9 cellular contexts compared by ENCODE assay signal in genomic region chr20:52047811-52048302, GRCh38.
A peak's percentile ranks its signal among the peaks of the same experiment; 100 is the strongest.
DNase-seq lines count a peak whose midpoint lies in the region; ATAC-seq, FAIRE-seq and TF ChIP-seq lines count a peak whose summit lies in the region.
"Had no signal": no experiment of that assay in that cellular context is flagged by ENCODE, and none has a peak within 500 bp of the region (broad histone marks: within the 10 kb centered on the region; RNA-seq: fewer than 3 reads in every experiment).

No MANE protein-coding gene starts in this region.

- POLR2A ChIA-PET in endothelial cell of umbilical vein (lab: Charles Lee) = no interaction called here

- H3K4me3 ChIP-seq in endothelial cell of umbilical vein (replicated peaks in 1 of 3; ENCODE audit: insufficient read depth in 1 of 3, low read depth in 1 of 3, low read length in 3 of 3) = no peak overlapping the region
- no peak overlapping the region for H3K4me3 ChIP-seq in gastrocnemius medialis
- H3K4me3 ChIP-seq: dorsolateral prefrontal cortex had no signal

- peak overlapping the region; percentile 33 for H2AFZ ChIP-seq in endothelial cell of umbilical vein (ENCODE audit: low read depth, low read length)

- no peak overlapping the region for H3K9ac ChIP-seq in endothelial cell of umbilical vein (replicated peaks; ENCODE audit: extremely low read depth, insufficient read depth, low read length)

- H4K20me1 ChIP-seq in endothelial cell of umbilical vein (replicated peaks; ENCODE audit: control insufficient read depth, extremely low read depth, insufficient read depth, low read length) = no peaks in the 10 kb centered on the region

- H3K9me3 ChIP-seq in endothelial cell of umbilical vein (replicated peaks; ENCODE audit: control insufficient read depth, insufficient read depth, low read length) (no peaks in the 10 kb centered on the region), gastrocnemius medialis (no peaks in the 10 kb centered on the region)

- no peaks in the 10 kb centered on the region for H3K4me1 ChIP-seq in endothelial cell of umbilical vein (ENCODE audit: control insufficient read depth, extremely low read depth, insufficient read depth, low read length)
- H3K4me1 ChIP-seq in gastrocnemius medialis = no peaks in the 10 kb centered on the region

- peak; percentile 20 for DNase-seq in HS-27A (ENCODE audit: low read depth)
- DNase-seq in activated CD4-positive, alpha-beta T cell treated with anti-CD3 and anti-CD28 coated beads, Interleukin-2, amount 50 U/mL, for 4 hours = peak; percentile 0 to 1
- peak; percentile 26 for DNase-seq in endothelial cell of umbilical vein (ENCODE audit: low read depth, low spot score)
- peak; percentile 1 to 24 for DNase-seq in stimulated activated CD4-positive, alpha-beta T cell treated with anti-CD3 and anti-CD28 coated beads, Interleukin-4, amount 100 ng/mL, for 4 hours
- no peak for DNase-seq in H4 (ENCODE audit: low spot score)
- DNase-seq in gastrocnemius medialis = no peak
- DNase-seq: dorsolateral prefrontal cortex had no signal

- H3K36me3 ChIP-seq in endothelial cell of umbilical vein (ENCODE audit: control insufficient read depth in 2 of 2, extremely low read depth in 1 of 2, insufficient read depth in 2 of 2, low read length in 2 of 2) = no peaks in the 10 kb centered on the region
- no peaks in the 10 kb centered on the region for H3K36me3 ChIP-seq in gastrocnemius medialis

- peak overlapping the region; percentile 49 for H3K4me2 ChIP-seq in endothelial cell of umbilical vein (ENCODE audit: insufficient read depth, low read length)

- H3K79me2 ChIP-seq in endothelial cell of umbilical vein (ENCODE audit: control insufficient read depth, insufficient read depth, low read length) = no peaks in the 10 kb centered on the region

- CTCF ChIA-PET in endothelial cell of umbilical vein (lab: Charles Lee) = interaction anchor here (1.2 to 2.7 kb wide), 4 partner anchors 11 to 248 kb away, joined by 3 to 8 read pairs (median 5); no protein-coding TSS in a partner anchor

- in situ Hi-C loops in gastrocnemius medialis (cut with MboI; ENCODE audit: low sequenced_read_pairs in 4 of 4) = no loop called here

- dilution Hi-C loops in endothelial cell of umbilical vein (cut with MboI; ENCODE audit: extremely low pct_ligation_motif_present, low sequenced_read_pairs) = no loop called here

- H3K27ac ChIP-seq in endothelial cell of umbilical vein (ENCODE audit: insufficient read depth, low read depth, low read length) (no peak overlapping the region), gastrocnemius medialis (no peak overlapping the region)
- H3K27ac ChIP-seq: dorsolateral prefrontal cortex had no signal

- TF ChIP-seq CTCF in endothelial cell of umbilical vein (IDR thresholded peaks at IDR 0.05; ENCODE audit: extremely low read depth in 1 of 2, insufficient read depth in 1 of 2, low read depth in 1 of 2, low read length in 2 of 2) (no peak), gastrocnemius medialis (IDR thresholded peaks at IDR 0.05 in 4 of 5, conservative IDR thresholded peaks at IDR 0.05 in 1 of 5) (no peak)

- intact Hi-C loops in endothelial cell of umbilical vein (cut with micrococcal nuclease) (no loop called here), gastrocnemius medialis (cut with DNase I; ENCODE audit: low total_unique reads) (no loop called here)

- no peaks in the 10 kb centered on the region for H3K9me1 ChIP-seq in endothelial cell of umbilical vein (replicated peaks; ENCODE audit: control insufficient read depth, extremely low read depth, insufficient read depth, low read length)

- TF ChIP-seq POLR2A in endothelial cell of umbilical vein (IDR thresholded peaks at IDR 0.05; ENCODE audit: low read depth, low read length) = no peak
- no peak for TF ChIP-seq POLR2A in gastrocnemius medialis (IDR thresholded peaks at IDR 0.05)

- H3K27me3 ChIP-seq in endothelial cell of umbilical vein (ENCODE audit: control insufficient read depth in 2 of 2, insufficient read depth in 2 of 2, low read length in 2 of 2) = no peaks in the 10 kb centered on the region
- no peaks in the 10 kb centered on the region for H3K27me3 ChIP-seq in gastrocnemius medialis
- H3K27me3 ChIP-seq: dorsolateral prefrontal cortex had no signal

- FAIRE-seq in endothelial cell of umbilical vein (lab: Jason Lieb, UNC) = no peak

- ATAC-seq in GM21825 (IDR thresholded peaks at IDR 0.05; ENCODE audit: unreplicated experiment) (no peak), gastrocnemius medialis (no peak), HG03159 (IDR thresholded peaks at IDR 0.05; ENCODE audit: unreplicated experiment) (no peak)

- no TSS peak for BruUV-seq in endothelial cell of umbilical vein (replicated peaks; lab: Mats Ljungman, UMichigan)

TF ChIP-seq in endothelial cell of umbilical vein, 7 proteins besides CTCF, POLR2A, EP300 and RAD21:
- no peak for TF ChIP-seq POLR2AphosphoS5 (IDR thresholded peaks at IDR 0.05; ENCODE audit: insufficient read depth, low read depth, low read length)
- no peak for TF ChIP-seq FOS (IDR thresholded peaks at IDR 0.05; ENCODE audit: borderline replicate concordance, insufficient read depth, low read length)
- TF ChIP-seq MYC (IDR thresholded peaks at IDR 0.05; ENCODE audit: low read depth, low read length) = no peak
- TF ChIP-seq JUN (IDR thresholded peaks at IDR 0.05; ENCODE audit: borderline replicate concordance, insufficient read depth, insufficient read length, low read depth) = no peak
- TF ChIP-seq EZH2 (IDR thresholded peaks at IDR 0.05; ENCODE audit: borderline replicate concordance, low read depth, low read length, severe bottlenecking) = no peak
- no peak for TF ChIP-seq MAX (IDR thresholded peaks at IDR 0.05; ENCODE audit: insufficient read depth, insufficient read length)
- TF ChIP-seq GATA2 (IDR thresholded peaks at IDR 0.05; ENCODE audit: insufficient read depth, insufficient read length, low read depth, low read length) = no peak

Comparison
In these comparisons a context has a peak if more than half of its experiments do, and no peak if none do; other contexts are left out.
1. DNase-seq: peak in HS-27A (single experiment), activated CD4-positive, alpha-beta T cell treated with anti-CD3 and anti-CD28 coated beads, Interleukin-2, amount 50 U/mL, for 4 hours (2 of 2), endothelial cell of umbilical vein (single experiment) and stimulated activated CD4-positive, alpha-beta T cell treated with anti-CD3 and anti-CD28 coated beads, Interleukin-4, amount 100 ng/mL, for 4 hours (2 of 2); none in H4 (single experiment) and gastrocnemius medialis (0 of 2).